In the genomic region with DNA sequence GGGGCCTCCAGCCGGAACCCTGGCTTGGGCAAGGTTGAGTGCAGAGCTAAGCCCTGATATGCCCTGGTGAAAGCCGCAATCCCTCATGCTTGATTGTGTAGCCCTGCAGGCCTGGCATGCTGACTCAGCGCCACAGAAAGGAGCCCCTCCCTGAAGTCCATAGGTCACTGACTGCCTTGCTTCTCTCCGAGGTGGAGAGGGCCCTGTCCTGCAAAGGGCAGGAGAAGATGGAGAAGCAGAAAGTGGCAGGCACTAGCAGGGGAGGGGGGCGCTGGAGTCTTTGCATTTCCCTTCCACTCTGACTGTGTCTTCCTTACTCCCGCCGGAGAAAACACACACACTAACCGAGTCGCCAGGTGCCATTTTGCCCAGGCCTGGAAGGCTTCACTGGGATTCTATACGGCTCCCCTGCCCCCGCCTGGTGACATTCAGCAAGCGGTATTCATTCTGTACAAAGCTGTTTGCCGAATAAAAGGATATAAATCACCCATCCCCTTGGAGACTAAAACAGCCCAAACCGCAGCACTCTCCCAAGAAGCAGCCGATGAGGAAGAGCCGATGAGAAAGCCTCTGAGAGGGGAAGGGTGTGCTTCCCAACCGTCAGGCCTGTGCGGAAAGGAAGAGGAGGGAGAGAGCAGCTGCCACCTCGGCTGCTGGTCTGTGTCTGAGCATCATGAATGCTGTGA, we compare ENCODE assay signal across 12 cellular contexts.
DNase-seq lines count a peak whose midpoint lies in the region; ATAC-seq and TF ChIP-seq lines count a peak whose summit lies in the region.
"Had no signal": no experiment of that assay in that cellular context is flagged by ENCODE, and none has a peak within 500 bp of the region (broad histone marks: within the 10 kb centered on the region; RNA-seq: fewer than 3 reads in every experiment).

No MANE protein-coding gene starts in this region.

- H3K4me1 Mint-ChIP-seq in osteocyte (ENCODE audit: unreplicated experiment), result peaks cover 2% of the 10 kb centered on the region
- H3K4me1 Mint-ChIP-seq: memory B cell had no signal

- H3K9me3 ChIP-seq in heart left ventricle (no peaks in the 10 kb centered on the region), upper lobe of right lung (no peaks in the 10 kb centered on the region)
- H3K9me3 ChIP-seq: ascending aorta had no signal

- no peaks in the 10 kb centered on the region for H3K36me3 Mint-ChIP-seq in osteocyte (ENCODE audit: unreplicated experiment)
- H3K36me3 Mint-ChIP-seq: memory B cell had no signal

- H3K4me1 ChIP-seq in heart left ventricle, result peaks cover 0 to 28% (median 5%) of the 10 kb centered on the region in 12 donors
- peaks cover 2% of the 10 kb centered on the region for H3K4me1 ChIP-seq in upper lobe of right lung
- H3K4me1 ChIP-seq: ascending aorta had no signal

- ATAC-seq in Right ventricle myocardium inferior (no peak), heart left ventricle (no peak), left colon (peak; percentile 97), upper lobe of right lung (peak; percentile 48), HG02588 (IDR thresholded peaks at IDR 0.05; ENCODE audit: unreplicated experiment) (no peak)
- ATAC-seq: activated CD8-positive, alpha-beta T cell treated with anti-CD3 and anti-CD28 coated beads for 36 hours had no signal

- H3K27ac Mint-ChIP-seq in osteocyte (ENCODE audit: unreplicated experiment), result no peak overlapping the region
- H3K27ac Mint-ChIP-seq: activated CD8-positive, alpha-beta T cell treated with anti-CD3 and anti-CD28 coated beads for 36 hours; memory B cell had no signal

- TF ChIP-seq CTCF in heart left ventricle (IDR thresholded peaks at IDR 0.05) (no peak), upper lobe of right lung (IDR thresholded peaks at IDR 0.05) (no peak), osteocyte (IDR thresholded peaks at IDR 0.05) (no peak)

- DNase-seq in Right ventricle myocardium inferior (ENCODE audit: missing footprints) (peak; percentile 57), heart left ventricle (no peak), SK-N-DZ (ENCODE audit: low spot score) (peak; percentile 69), left colon (peak; percentile 68 to 81), upper lobe of right lung (no peak), osteocyte (ENCODE audit: extremely low spot score, unreplicated experiment) (no peak)
- DNase-seq in stimulated activated CD4-positive, alpha-beta T cell treated with anti-CD3 and anti-CD28 coated beads, Interleukin-1b, Interleukin-23, amount 100 ng/mL, for 48 hours, result no peak
- DNase-seq: activated CD8-positive, alpha-beta T cell treated with anti-CD3 and anti-CD28 coated beads for 36 hours; NCI-H1105 had no signal

- no peak overlapping the region for H3K27ac ChIP-seq in heart left ventricle
- H3K27ac ChIP-seq in upper lobe of right lung, result no peak overlapping the region
- H3K27ac ChIP-seq: ascending aorta had no signal

- no peaks in the 10 kb centered on the region for H3K36me3 ChIP-seq in heart left ventricle
- H3K36me3 ChIP-seq in upper lobe of right lung, result no peaks in the 10 kb centered on the region
- H3K36me3 ChIP-seq: ascending aorta had no signal

- H3K4me3 Mint-ChIP-seq in osteocyte (ENCODE audit: unreplicated experiment), result no peak overlapping the region
- H3K4me3 Mint-ChIP-seq: activated CD8-positive, alpha-beta T cell treated with anti-CD3 and anti-CD28 coated beads for 36 hours; memory B cell had no signal

- H3K27me3 ChIP-seq in heart left ventricle, result peaks cover 0 to 16% (median under 1%) of the 10 kb centered on the region in 9 donors
- peaks cover 11% of the 10 kb centered on the region for H3K27me3 ChIP-seq in upper lobe of right lung
- H3K27me3 ChIP-seq: ascending aorta had no signal

- no peak for TF ChIP-seq POLR2A in heart left ventricle (IDR thresholded peaks at IDR 0.05)

- H3K4me3 ChIP-seq in heart left ventricle (no peak overlapping the region), upper lobe of right lung (no peak overlapping the region)
- H3K4me3 ChIP-seq: ascending aorta had no signal

- H3K27me3 Mint-ChIP-seq in osteocyte (ENCODE audit: unreplicated experiment), result peaks cover 62% of the 10 kb centered on the region

- intact Hi-C loops in Right ventricle myocardium inferior (cut with DNase I) (no loop called here), heart left ventricle (cut with DNase I) (no loop called here), left colon (cut with DNase I, micrococcal nuclease) (no loop called here), upper lobe of right lung (cut with DNase I) (no loop called here)

- WGBS in heart left ventricle, 4 donors, result 78 to 82% (median 80%) methylated on average over 19 of the region's 19 CpGs

- no peaks in the 10 kb centered on the region for H3K9me3 Mint-ChIP-seq in osteocyte (ENCODE audit: unreplicated experiment)
- H3K9me3 Mint-ChIP-seq: activated CD8-positive, alpha-beta T cell treated with anti-CD3 and anti-CD28 coated beads for 36 hours; memory B cell had no signal

Comparison
In these comparisons a context has a peak if more than half of its experiments do, and no peak if none do; other contexts are left out.
1. DNase-seq: peak in Right ventricle myocardium inferior (single experiment), SK-N-DZ (single experiment) and left colon (2 of 2); none in heart left ventricle (0 of 5), upper lobe of right lung (single experiment), stimulated activated CD4-positive, alpha-beta T cell treated with anti-CD3 and anti-CD28 coated beads, Interleukin-1b, Interleukin-23, amount 100 ng/mL, for 48 hours (single experiment) and osteocyte (single experiment).
2. ATAC-seq: peak in left colon (single experiment) and upper lobe of right lung (single experiment); none in Right ventricle myocardium inferior (single experiment), heart left ventricle (0 of 4) and HG02588 (single experiment).